22 cellular contexts compared by ENCODE assay signal in genomic region chr7:46576950-46577349, GRCh38.
DNase-seq lines count a peak whose midpoint lies in the region; ATAC-seq and TF ChIP-seq lines count a peak whose summit lies in the region.
"Had no signal": no experiment of that assay in that cellular context is flagged by ENCODE, and none has a peak within 500 bp of the region (broad histone marks: within the 10 kb centered on the region; RNA-seq: fewer than 3 reads in every experiment).

No MANE protein-coding gene starts in this region.

- TF ChIP-seq CTCF in left ventricle myocardium inferior (IDR thresholded peaks at IDR 0.05; ENCODE audit: borderline replicate concordance) (no peak), brain microvascular endothelial cell (IDR thresholded peaks at IDR 0.05; ENCODE audit: low read depth, low read length, missing control alignments) (no peak), smooth muscle cell (IDR thresholded peaks at IDR 0.05; ENCODE audit: borderline replicate concordance, insufficient read depth, poor library complexity, severe bottlenecking) (no peak)

- no peaks in the 10 kb centered on the region for H3K36me3 ChIP-seq in left ventricle myocardium inferior
- H3K36me3 ChIP-seq in brain microvascular endothelial cell (replicated peaks) = no peaks in the 10 kb centered on the region
- H3K36me3 ChIP-seq in smooth muscle cell (ENCODE audit: low read depth) = no peaks in the 10 kb centered on the region
- H3K36me3 ChIP-seq: breast epithelium, MG63, WERI-Rb-1 had no signal

- no peaks in the 10 kb centered on the region for H3K79me2 ChIP-seq in smooth muscle cell (ENCODE audit: low read depth)

- H4K20me1 ChIP-seq in smooth muscle cell (ENCODE audit: low read depth) = no peaks in the 10 kb centered on the region

- H3K27me3 ChIP-seq in left ventricle myocardium inferior (ENCODE audit: low read depth) = no peaks in the 10 kb centered on the region
- H3K27me3 ChIP-seq in brain microvascular endothelial cell (replicated peaks) = no peaks in the 10 kb centered on the region
- no peaks in the 10 kb centered on the region for H3K27me3 ChIP-seq in smooth muscle cell (ENCODE audit: low read depth)
- H3K27me3 ChIP-seq: breast epithelium, MG63 had no signal

- no peak for DNase-seq in left ventricle myocardium inferior
- DNase-seq in left cardiac atrium = no peak
- peak; percentile 30 for DNase-seq in brain microvascular endothelial cell
- DNase-seq in glomerular endothelial cell (ENCODE audit: extremely low read depth, low read depth, low spot score) = peak; percentile 72
- DNase-seq in smooth muscle cell (lab: John Stamatoyannopoulos, UW; ENCODE audit: unreplicated experiment) = no peak
- no peak for DNase-seq in NCI-H128 (lab: John Stamatoyannopoulos, UW; ENCODE audit: unreplicated experiment)
- DNase-seq in NOMO-1 treated with DMSO at 0.1 percent for 48 hours (lab: John Stamatoyannopoulos, UW; ENCODE audit: unreplicated experiment) = no peak
- DNase-seq: activated CD4-positive, alpha-beta T cell treated with anti-CD3 and anti-CD28 coated beads, Interleukin-2, amount 50 U/mL, for 48 hours; activated effector memory CD4-positive, alpha-beta T cell treated with anti-CD3 and anti-CD28 coated beads, Interleukin-2, amount 50 U/mL, for 16 hours; activated naive CD8-positive, alpha-beta T cell treated with anti-CD3 and anti-CD28 coated beads, Interleukin-2, amount 50 U/mL, for 24 hours; MG63; NCI-H1436 treated with DMSO at 0.1 percent for 48 hours; nucleus accumbens; T-helper 2 cell; WERI-Rb-1 had no signal

- H3F3A ChIP-seq in smooth muscle cell (ENCODE audit: low read depth) = peaks cover 6% of the 10 kb centered on the region

- H3K4me3 ChIP-seq in left ventricle myocardium inferior = no peak overlapping the region
- no peak overlapping the region for H3K4me3 ChIP-seq in brain microvascular endothelial cell (ENCODE audit: low read depth, low read length)
- no peak overlapping the region for H3K4me3 ChIP-seq in smooth muscle cell
- H3K4me3 ChIP-seq: breast epithelium, lung, MG63, SK-N-MC had no signal

- H2AFZ ChIP-seq in smooth muscle cell (ENCODE audit: low read depth) = peak overlapping the region; percentile 26

- H3K27ac ChIP-seq in left ventricle myocardium inferior (replicated peaks) (peak overlapping the region; percentile 34), brain microvascular endothelial cell (peak overlapping the region; percentile 73), smooth muscle cell (ENCODE audit: low read depth) (peak overlapping the region; percentile 71)
- H3K27ac ChIP-seq: breast epithelium, C4-2B, epithelial cell of prostate, HL-60, SK-N-MC, WERI-Rb-1 had no signal

- H3K4me1 ChIP-seq in left ventricle myocardium inferior (peaks cover 4% of the 10 kb centered on the region), smooth muscle cell (ENCODE audit: low read depth) (no peaks in the 10 kb centered on the region)
- H3K4me1 ChIP-seq: breast epithelium had no signal

- intact Hi-C loops in left ventricle myocardium inferior (cut with micrococcal nuclease) = no loop called here
- intact Hi-C loops in left cardiac atrium (cut with DNase I) = no loop called here

- in situ Hi-C loops in brain microvascular endothelial cell (cut with HindIII; ENCODE audit: low pct_ligation_motif_present, low sequenced_read_pairs) = no loop called here

- H3K9me3 ChIP-seq in left ventricle myocardium inferior (replicated peaks) (no peaks in the 10 kb centered on the region), smooth muscle cell (replicated peaks; ENCODE audit: low read depth) (no peaks in the 10 kb centered on the region)
- H3K9me3 ChIP-seq: breast epithelium had no signal

- no peak overlapping the region for H3K9ac ChIP-seq in smooth muscle cell (ENCODE audit: low read depth)

- peak overlapping the region; percentile 13 for H3K4me2 ChIP-seq in smooth muscle cell

- no peak for ATAC-seq in left cardiac atrium
- ATAC-seq in HG03045 (IDR thresholded peaks at IDR 0.05; ENCODE audit: unreplicated experiment) = no peak
- ATAC-seq: activated naive CD8-positive, alpha-beta T cell treated with anti-CD3 and anti-CD28 coated beads, Interleukin-2, amount 50 U/mL, for 24 hours had no signal

Comparison
In these comparisons a context has a peak if more than half of its experiments do, and no peak if none do; other contexts are left out.
1. DNase-seq: peak in brain microvascular endothelial cell (single experiment) and glomerular endothelial cell (single experiment); none in left ventricle myocardium inferior (single experiment), left cardiac atrium (single experiment), smooth muscle cell (single experiment), NCI-H128 (single experiment) and NOMO-1 treated with DMSO at 0.1 percent for 48 hours (single experiment).
2. Peak in every context shown above with its lines, with median percentiles within 50 percentile points of each other: H3K27ac ChIP-seq.